ENCODE assay signal across 14 cellular contexts in the genomic region with DNA sequence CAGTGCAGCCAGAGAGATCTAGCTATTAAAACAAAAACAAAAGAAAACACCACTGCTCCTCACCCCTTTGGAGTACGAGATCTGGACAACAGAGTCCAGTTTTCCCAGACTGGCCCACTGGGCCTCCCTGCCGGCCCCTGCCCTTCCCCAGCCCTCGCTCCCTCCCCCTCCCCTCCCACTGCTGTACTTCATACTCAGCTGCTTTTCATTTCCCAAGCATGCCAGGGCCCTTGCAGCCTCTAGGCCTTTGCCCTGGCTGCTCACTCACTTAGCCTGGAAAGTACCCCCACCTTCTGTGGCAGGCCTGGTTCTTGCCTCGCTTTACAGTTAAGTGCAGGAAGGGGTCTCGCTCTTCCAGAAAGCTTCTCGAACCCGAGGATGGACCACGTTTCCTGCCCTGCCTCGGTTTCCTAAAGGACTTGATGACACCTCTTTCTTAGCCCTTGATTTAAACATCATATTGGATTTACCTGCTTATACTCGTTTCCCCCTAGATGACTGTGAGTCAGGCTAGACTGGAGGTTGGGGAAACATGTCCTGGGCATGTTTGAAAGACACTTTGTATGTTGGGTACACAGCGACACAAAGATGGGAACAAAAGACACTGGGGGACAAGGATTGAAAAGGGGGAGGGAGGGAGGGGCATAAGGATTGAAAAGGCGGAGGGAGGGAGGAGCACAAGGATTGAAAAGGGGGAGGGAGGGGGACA. TPM values are rescaled to one million over a fixed set of nuclear protein-coding genes. Genes with fewer than 3 reads are reported as not detected.
A peak's percentile ranks its signal among the peaks of the same experiment; 100 is the strongest.
DNase-seq lines count a peak whose midpoint lies in the region; ATAC-seq and TF ChIP-seq lines count a peak whose summit lies in the region.
"Had no signal": no experiment of that assay in that cellular context is flagged by ENCODE, and none has a peak within 500 bp of the region (broad histone marks: within the 10 kb centered on the region; RNA-seq: fewer than 3 reads in every experiment).

No MANE protein-coding gene starts in this region.

- CTCF ChIA-PET in activated CD8-positive, alpha-beta T cell treated with anti-CD3 and anti-CD28 coated beads, Interleukin-2, amount 10 ng/mL, durations not matched to agents 7 days and 5 days (lab: Charles Lee) = no interaction called here

- H3K27me3 Mint-ChIP-seq in activated CD8-positive, alpha-beta T cell treated with anti-CD3 and anti-CD28 coated beads, Interleukin-2, amount 10 ng/mL, durations not matched to agents 7 days and 5 days (ENCODE audit: low read depth) = no peaks in the 10 kb centered on the region

- no peaks in the 10 kb centered on the region; the same call in 1 of the 2 replicates for H3K36me3 ChIP-seq in Loucy (ENCODE audit: insufficient read depth, low read length)
- no peaks in the 10 kb centered on the region for H3K36me3 ChIP-seq in iPS-18a (ENCODE audit: control insufficient read depth, low read depth, low read length)

- H3K4me3 ChIP-seq in Loucy (ENCODE audit: low read length, poor library complexity, severe bottlenecking) (no peak overlapping the region), iPS-18a (ENCODE audit: low read length) (peak overlapping the region; percentile 38), lower leg skin (ENCODE audit: low read depth, poor library complexity, severe bottlenecking) (no peak overlapping the region)
- H3K4me3 ChIP-seq: coronary artery had no signal

- H3K9ac ChIP-seq in Loucy (ENCODE audit: low read depth, low read length, poor library complexity, severe bottlenecking) = peak overlapping the region; percentile 44
- peak overlapping the region; percentile 49 for H3K9ac ChIP-seq in iPS-18a (ENCODE audit: low read length)

- H3K27ac ChIP-seq in iPS-18a (ENCODE audit: low read length) = peak overlapping the region; percentile 70
- H3K27ac ChIP-seq: coronary artery, HL-60 had no signal

- H3K9me3 ChIP-seq in Loucy (ENCODE audit: insufficient read depth, low read depth, low read length) (no peaks in the 10 kb centered on the region), iPS-18a (ENCODE audit: control insufficient read depth, low read depth, low read length) (no peaks in the 10 kb centered on the region)

- H3K79me2 ChIP-seq in Loucy (ENCODE audit: insufficient read depth, low read length) = peaks cover 89% of the 10 kb centered on the region; the same call in 1 of the 2 replicates

- WGBS in lower leg skin, 2 donors = 63 to 65% methylated on average over 11 to 12 of the region's 12 CpGs

- H3K9me3 Mint-ChIP-seq in activated CD8-positive, alpha-beta T cell treated with anti-CD3 and anti-CD28 coated beads, Interleukin-2, amount 10 ng/mL, durations not matched to agents 7 days and 5 days (ENCODE audit: insufficient read depth) = peaks cover 1% of the 10 kb centered on the region

- H3K4me1 Mint-ChIP-seq in activated CD8-positive, alpha-beta T cell treated with anti-CD3 and anti-CD28 coated beads, Interleukin-2, amount 10 ng/mL, durations not matched to agents 7 days and 5 days (ENCODE audit: low read depth) = peaks cover 7% of the 10 kb centered on the region
- H3K4me1 Mint-ChIP-seq: CD4-positive, CD25-positive, alpha-beta regulatory T cell had no signal

- POLR2A ChIA-PET in activated CD8-positive, alpha-beta T cell treated with anti-CD3 and anti-CD28 coated beads, Interleukin-2, amount 10 ng/mL, durations not matched to agents 7 days and 5 days (lab: Charles Lee) = no interaction called here

- H3K9me2 ChIP-seq in Loucy (replicated peaks; ENCODE audit: low read depth, low read length) = no peaks in the 10 kb centered on the region

- no peak for ATAC-seq in activated CD8-positive, alpha-beta T cell treated with anti-CD3 and anti-CD28 coated beads, Interleukin-2, amount 10 ng/mL, durations not matched to agents 7 days and 5 days
- ATAC-seq in sciatic nerve = peak; percentile 66

- intact Hi-C loops in sciatic nerve (cut with DNase I) = no loop called here
- intact Hi-C loops in lower leg skin (cut with DNase I; ENCODE audit: low total_unique reads) = no loop called here

- no peaks in the 10 kb centered on the region for H4K20me1 ChIP-seq in Loucy (ENCODE audit: insufficient read depth, low read length, poor library complexity, severe bottlenecking)

- no peaks in the 10 kb centered on the region for H3F3A ChIP-seq in Loucy (ENCODE audit: low read depth)

- no peak overlapping the region for H3K4me3 Mint-ChIP-seq in activated CD8-positive, alpha-beta T cell treated with anti-CD3 and anti-CD28 coated beads, Interleukin-2, amount 10 ng/mL, durations not matched to agents 7 days and 5 days
- H3K4me3 Mint-ChIP-seq: CD4-positive, CD25-positive, alpha-beta regulatory T cell had no signal

- no peak for TF ChIP-seq CTCF in Loucy (conservative IDR thresholded peaks at IDR 0.05; ENCODE audit: low read length)
- TF ChIP-seq CTCF in lower leg skin (IDR thresholded peaks at IDR 0.05) = no peak

- H3K36me3 Mint-ChIP-seq in activated CD8-positive, alpha-beta T cell treated with anti-CD3 and anti-CD28 coated beads, Interleukin-2, amount 10 ng/mL, durations not matched to agents 7 days and 5 days (ENCODE audit: low read depth) = no peaks in the 10 kb centered on the region
- H3K36me3 Mint-ChIP-seq: CD4-positive, CD25-positive, alpha-beta regulatory T cell had no signal

- peaks cover 23% of the 10 kb centered on the region for H3K4me1 ChIP-seq in Loucy (ENCODE audit: insufficient read depth, low read length, poor library complexity, severe bottlenecking)
- H3K4me1 ChIP-seq in iPS-18a (ENCODE audit: control insufficient read depth, low read depth, low read length) = peaks cover 59% of the 10 kb centered on the region

- no peak overlapping the region for H3K4me2 ChIP-seq in Loucy (ENCODE audit: low read depth, low read length, poor library complexity, severe bottlenecking)

- peak overlapping the region; percentile 56 for H3K27ac Mint-ChIP-seq in activated CD8-positive, alpha-beta T cell treated with anti-CD3 and anti-CD28 coated beads, Interleukin-2, amount 10 ng/mL, durations not matched to agents 7 days and 5 days
- H3K27ac Mint-ChIP-seq: CD4-positive, CD25-positive, alpha-beta regulatory T cell had no signal

- no peak for TF ChIP-seq POLR2A in lower leg skin (IDR thresholded peaks at IDR 0.05)

- no peaks in the 10 kb centered on the region for H3K27me3 ChIP-seq in Loucy (ENCODE audit: insufficient read depth, low read length, poor library complexity, severe bottlenecking)
- H3K27me3 ChIP-seq in iPS-18a (ENCODE audit: control insufficient read depth, insufficient read depth, low read length) = no peaks in the 10 kb centered on the region

- DNase-seq in activated CD8-positive, alpha-beta T cell treated with anti-CD3 and anti-CD28 coated beads, Interleukin-2, amount 10 ng/mL, durations not matched to agents 7 days and 5 days = no peak
- DNase-seq in sciatic nerve (ENCODE audit: low spot score) (no peak), lower leg skin (ENCODE audit: low spot score in 2 of 2) (no peak), NCI-H748 (lab: John Stamatoyannopoulos, UW; ENCODE audit: unreplicated experiment) (no peak), NCI-H2107 (lab: John Stamatoyannopoulos, UW) (no peak)
- DNase-seq in stimulated activated CD4-positive, alpha-beta T cell treated with anti-CD3 and anti-CD28 coated beads, Interleukin-2, amount 100 ng/mL, for 24 hours = no peak
- DNase-seq: CD4-positive, CD25-positive, alpha-beta regulatory T cell; NCI-H2029 treated with DMSO at 0.1 percent for 48 hours; OCI-M1; T-helper 1 cell had no signal

- no peak overlapping the region for H2AFZ ChIP-seq in Loucy (ENCODE audit: low read length)

RNA-seq across cellular contexts. Expression of a gene that starts 30.1 kb away (rescaled TPM):
- total RNA-seq in activated CD8-positive, alpha-beta T cell treated with anti-CD3 and anti-CD28 coated beads, Interleukin-2, amount 10 ng/mL, durations not matched to agents 7 days and 5 days = 10 to 100 TPM; 18.4 to 20.0 TPM
- total RNA-seq in sciatic nerve (10.8 TPM), lower leg skin (1 to 10 TPM; 1.5 to 4.4 (median 1.6) TPM)
